ENCODE assay signal across 13 cellular contexts in genomic region chrX:103453655-103454054, GRCh38.
DNase-seq lines count a peak whose midpoint lies in the region; ATAC-seq and TF ChIP-seq lines count a peak whose summit lies in the region.
"Had no signal": no experiment of that assay in that cellular context is flagged by ENCODE, and none has a peak within 500 bp of the region (broad histone marks: within the 10 kb centered on the region; RNA-seq: fewer than 3 reads in every experiment).

No MANE protein-coding gene starts in this region.

- no peak overlapping the region for H3K9ac ChIP-seq in mammary epithelial cell (ENCODE audit: insufficient read depth, low read length)

- H3K79me2 ChIP-seq in mammary epithelial cell (ENCODE audit: insufficient read depth, low read length) = no peaks in the 10 kb centered on the region

- POLR2A ChIA-PET in CD4-positive, alpha-beta memory T cell (lab: Charles Lee; ENCODE audit: partially characterized antibody) = no interaction called here

- CTCF ChIA-PET in mammary epithelial cell (lab: Charles Lee; ENCODE audit: low non-redundant PET) = no interaction called here
- CTCF ChIA-PET in activated CD8-positive, alpha-beta memory T cell treated with anti-CD3 and anti-CD28 coated beads, Interleukin-2, amount 10 ng/mL, durations not matched to agents 7 days and 5 days (lab: Charles Lee) = no interaction called here
- CTCF ChIA-PET in CD4-positive, alpha-beta memory T cell (lab: Charles Lee; ENCODE audit: partially characterized antibody) = no interaction called here

- H3K9me3 ChIP-seq in mammary epithelial cell (replicated peaks; ENCODE audit: insufficient read depth, low read length) = no peaks in the 10 kb centered on the region
- H3K9me3 ChIP-seq in CD4-positive, alpha-beta memory T cell (ENCODE audit: control insufficient read depth in 1 of 2, low read length in 2 of 2) = no peaks in the 10 kb centered on the region
- H3K9me3 ChIP-seq: left ventricle myocardium inferior, suprapubic skin had no signal

- H3K4me3 ChIP-seq in mammary epithelial cell (replicated peaks in 1 of 3; ENCODE audit: insufficient read depth in 1 of 3, low read depth in 2 of 3, low read length in 3 of 3) = no peak overlapping the region
- H3K4me3 ChIP-seq in CD4-positive, alpha-beta memory T cell (ENCODE audit: low read length in 2 of 2) = no peak overlapping the region
- H3K4me3 ChIP-seq: left ventricle myocardium inferior, suprapubic skin had no signal

- peaks cover 5% of the 10 kb centered on the region for H3K4me1 ChIP-seq in mammary epithelial cell (ENCODE audit: insufficient read depth, low read length)
- no peaks in the 10 kb centered on the region for H3K4me1 ChIP-seq in CD4-positive, alpha-beta memory T cell (ENCODE audit: insufficient read depth, low read length)
- H3K4me1 ChIP-seq: left ventricle myocardium inferior, suprapubic skin had no signal

- H3K27me3 Mint-ChIP-seq in activated CD8-positive, alpha-beta memory T cell treated with anti-CD3 and anti-CD28 coated beads, Interleukin-2, amount 10 ng/mL, durations not matched to agents 7 days and 5 days = no peaks in the 10 kb centered on the region
- H3K27me3 Mint-ChIP-seq in CD4-positive, alpha-beta memory T cell = no peaks in the 10 kb centered on the region

- H3K27me3 ChIP-seq in mammary epithelial cell (ENCODE audit: insufficient read depth, low read length) = no peaks in the 10 kb centered on the region
- no peaks in the 10 kb centered on the region for H3K27me3 ChIP-seq in CD4-positive, alpha-beta memory T cell (ENCODE audit: insufficient read depth, low read length)
- H3K27me3 ChIP-seq: suprapubic skin had no signal

- BruUV-seq in mammary epithelial cell (replicated peaks; lab: Mats Ljungman, UMichigan) = no TSS peak

- no peaks in the 10 kb centered on the region for H3K9me3 Mint-ChIP-seq in activated CD8-positive, alpha-beta memory T cell treated with anti-CD3 and anti-CD28 coated beads, Interleukin-2, amount 10 ng/mL, durations not matched to agents 7 days and 5 days (ENCODE audit: low read depth)
- H3K9me3 Mint-ChIP-seq in CD4-positive, alpha-beta memory T cell = peaks cover 0 to 8% (median 2%) of the 10 kb centered on the region in 8 donors

- peak; percentile 15 for DNase-seq in Caki2 (ENCODE audit: low read depth)
- peak; percentile 85 for DNase-seq in M059J (ENCODE audit: low read depth)
- DNase-seq in mammary epithelial cell = peak; percentile 93
- DNase-seq in lung microvascular endothelial cell (ENCODE audit: low read depth in 2 of 2) = peak; percentile 72 to 96
- DNase-seq in activated CD8-positive, alpha-beta memory T cell treated with anti-CD3 and anti-CD28 coated beads, Interleukin-2, amount 10 ng/mL, durations not matched to agents 7 days and 5 days = no peak
- DNase-seq in SW480 (ENCODE audit: low spot score) = no peak
- no peak for DNase-seq in CD4-positive, alpha-beta memory T cell
- DNase-seq: DND-41, H9, left ventricle myocardium inferior, occipital lobe had no signal

- H3K4me1 Mint-ChIP-seq in activated CD8-positive, alpha-beta memory T cell treated with anti-CD3 and anti-CD28 coated beads, Interleukin-2, amount 10 ng/mL, durations not matched to agents 7 days and 5 days = no peaks in the 10 kb centered on the region
- peaks cover 0 to 3% (median 0%) of the 10 kb centered on the region in 4 donors for H3K4me1 Mint-ChIP-seq in CD4-positive, alpha-beta memory T cell
- H3K4me1 Mint-ChIP-seq: H9 had no signal

- WGBS in mammary epithelial cell (ENCODE audit: low coverage, missing lambda C conversion rate) = 25% methylated on average over 2 of the region's 2 CpGs

- in situ Hi-C loops in Caki2 (cut with HindIII; ENCODE audit: low pct_unique_long_range_greater_than_20kb, low sequenced_read_pairs) (no loop called here), mammary epithelial cell (cut with MboI; ENCODE audit: low sequenced_read_pairs in 2 of 2) (loop anchor here (25.0 kb wide), 1 partner anchor 241 kb away; the partner anchor contains the start of gene BEX4 (in 2 of the 2))

- no peak for TF ChIP-seq CTCF in mammary epithelial cell (conservative IDR thresholded peaks at IDR 0.05 in 1 of 2, IDR thresholded peaks at IDR 0.05 in 1 of 2; ENCODE audit: extremely low read depth in 1 of 2, insufficient read depth in 1 of 2, low read depth in 1 of 2, low read length in 2 of 2)

- no peaks in the 10 kb centered on the region for H3K36me3 ChIP-seq in mammary epithelial cell (ENCODE audit: insufficient read depth, low read length)
- no peaks in the 10 kb centered on the region for H3K36me3 ChIP-seq in CD4-positive, alpha-beta memory T cell (ENCODE audit: insufficient read depth, low read length)
- H3K36me3 ChIP-seq: left ventricle myocardium inferior, suprapubic skin had no signal

- no peak for ATAC-seq in activated CD8-positive, alpha-beta memory T cell treated with anti-CD3 and anti-CD28 coated beads, Interleukin-2, amount 10 ng/mL, durations not matched to agents 7 days and 5 days
- no peak for ATAC-seq in GM19452 (IDR thresholded peaks at IDR 0.05; ENCODE audit: unreplicated experiment)

- no peaks in the 10 kb centered on the region for H4K20me1 ChIP-seq in mammary epithelial cell (ENCODE audit: insufficient read depth, low read length)

- no peaks in the 10 kb centered on the region for H3K36me3 Mint-ChIP-seq in activated CD8-positive, alpha-beta memory T cell treated with anti-CD3 and anti-CD28 coated beads, Interleukin-2, amount 10 ng/mL, durations not matched to agents 7 days and 5 days
- H3K36me3 Mint-ChIP-seq in CD4-positive, alpha-beta memory T cell = no peaks in the 10 kb centered on the region

- no peak overlapping the region for H3K27ac Mint-ChIP-seq in activated CD8-positive, alpha-beta memory T cell treated with anti-CD3 and anti-CD28 coated beads, Interleukin-2, amount 10 ng/mL, durations not matched to agents 7 days and 5 days
- no peak overlapping the region for H3K27ac Mint-ChIP-seq in CD4-positive, alpha-beta memory T cell
- H3K27ac Mint-ChIP-seq: H9 had no signal

- intact Hi-C loops in mammary epithelial cell (cut with micrococcal nuclease) = loop anchor here (1.0 to 2.0 kb wide), 3 partner anchors 11 to 77 kb away; partner anchors contain the start of gene BEX3
- intact Hi-C loops in CD4-positive, alpha-beta memory T cell (cut with micrococcal nuclease) = no loop called here

- H3K27ac ChIP-seq in mammary epithelial cell (ENCODE audit: insufficient read depth, low read depth, low read length) = peak overlapping the region; percentile 93
- H3K27ac ChIP-seq in CD4-positive, alpha-beta memory T cell (ENCODE audit: low read depth, low read length) = no peak overlapping the region
- H3K27ac ChIP-seq: left ventricle myocardium inferior, suprapubic skin had no signal

- no peak overlapping the region for H3K4me2 ChIP-seq in mammary epithelial cell (ENCODE audit: insufficient read depth, low read depth, low read length)

- dilution Hi-C loops in mammary epithelial cell (cut with HindIII; ENCODE audit: low sequenced_read_pairs) = no loop called here

- no peak overlapping the region for H3K4me3 Mint-ChIP-seq in activated CD8-positive, alpha-beta memory T cell treated with anti-CD3 and anti-CD28 coated beads, Interleukin-2, amount 10 ng/mL, durations not matched to agents 7 days and 5 days
- H3K4me3 Mint-ChIP-seq in CD4-positive, alpha-beta memory T cell = no peak overlapping the region
- H3K4me3 Mint-ChIP-seq: H9 had no signal

- no peak overlapping the region for H2AFZ ChIP-seq in mammary epithelial cell (ENCODE audit: low read depth, low read length)

Comparison
In these comparisons a context has a peak if more than half of its experiments do, and no peak if none do; other contexts are left out.
1. DNase-seq: peak in Caki2 (single experiment), M059J (single experiment), mammary epithelial cell (single experiment) and lung microvascular endothelial cell (2 of 2); none in activated CD8-positive, alpha-beta memory T cell treated with anti-CD3 and anti-CD28 coated beads, Interleukin-2, amount 10 ng/mL, durations not matched to agents 7 days and 5 days (single experiment), SW480 (single experiment) and CD4-positive, alpha-beta memory T cell (0 of 5).